Comparison of ENCODE assay signal across 8 cellular contexts in genomic region chr1:9234223-9235122, GRCh38. TPM values are rescaled to one million over a fixed set of nuclear protein-coding genes. Genes with fewer than 3 reads are reported as not detected.
DNase-seq lines count a peak whose midpoint lies in the region; ATAC-seq and TF ChIP-seq lines count a peak whose summit lies in the region.

Gene H6PD, plus strand, starts transcription at chr1:9234774. Its CDS starts 10,161 bp downstream, at chr1:9244935.

- no peaks in the 10 kb centered on the region for H3K36me3 ChIP-seq in duodenal mucosa (ENCODE audit: control insufficient read depth in 1 of 2, insufficient read depth in 2 of 2, low read length in 2 of 2)
- no peaks in the 10 kb centered on the region for H3K36me3 ChIP-seq in lower lobe of right lung

- peak within 1 kb of the TSS; percentile 60 for H3K4me3 ChIP-seq in AG09309 (ENCODE audit: control insufficient read depth, low read depth, low read length)
- H3K4me3 ChIP-seq in duodenal mucosa (ENCODE audit: low read depth in 1 of 2, low read length in 2 of 2), result peak within 1 kb of the TSS; percentile 84 to 91
- H3K4me3 ChIP-seq in lower lobe of right lung, result peak within 1 kb of the TSS; percentile 64

- H3K4me1 ChIP-seq in duodenal mucosa (ENCODE audit: control insufficient read depth in 1 of 2, insufficient read depth in 2 of 2, low read length in 2 of 2) (peaks cover 27 to 33% of the 10 kb centered on the region in 2 donors), lower lobe of right lung (peaks cover 60% of the 10 kb centered on the region)

- H3K9ac ChIP-seq in duodenal mucosa (ENCODE audit: low read depth in 1 of 2, low read length in 2 of 2), result peak within 1 kb of the TSS; percentile 88 to 97

- peak; percentile 71 for TF ChIP-seq CTCF in AG09309 (IDR thresholded peaks at IDR 0.05; ENCODE audit: control insufficient read depth, insufficient read depth, low read depth, low read length, missing control alignments)
- peak; percentile 58 for TF ChIP-seq CTCF in lower lobe of right lung (IDR thresholded peaks at IDR 0.05)

- no peak for DNase-seq in AG09309 (ENCODE audit: low read depth)
- DNase-seq in NCI-H510A (lab: John Stamatoyannopoulos, UW), result peak; percentile 98
- peak; percentile 73 to 76 for DNase-seq in activated CD4-positive, alpha-beta T cell treated with anti-CD3 and anti-CD28 coated beads, Interleukin-2, amount 50 U/mL, for 48 hours
- DNase-seq in lower lobe of right lung, result peak; percentile 93
- peak; percentile 38 to 67 (median 41) for DNase-seq in stimulated activated CD4-positive, alpha-beta T cell treated with anti-CD3 and anti-CD28 coated beads, TNF-alpha, amount 100 ng/mL, for 24 hours (ENCODE audit: low read depth in 3 of 3)

- H3K27ac ChIP-seq in duodenal mucosa (ENCODE audit: low read depth, low read length) (peak within 1 kb of the TSS; percentile 89), lower lobe of right lung (peak within 1 kb of the TSS; percentile 95)

- ATAC-seq in GM18519 (IDR thresholded peaks at IDR 0.05; ENCODE audit: low FRiP score, unreplicated experiment) (peak; percentile 49), HG03039 (IDR thresholded peaks at IDR 0.05; ENCODE audit: unreplicated experiment) (peak; percentile 71), lower lobe of right lung (peak; percentile 86 to 93)

- H3K9me3 ChIP-seq in duodenal mucosa (ENCODE audit: control insufficient read depth in 1 of 2, low read length in 2 of 2) (no peaks in the 10 kb centered on the region), lower lobe of right lung (no peaks in the 10 kb centered on the region)

- H3K27me3 ChIP-seq in duodenal mucosa (ENCODE audit: control insufficient read depth in 1 of 2, insufficient read depth in 2 of 2, low read length in 2 of 2) (no peaks in the 10 kb centered on the region), lower lobe of right lung (ENCODE audit: low read depth) (no peaks in the 10 kb centered on the region)

- intact Hi-C loops in lower lobe of right lung (cut with DNase I), result no loop called here

RNA-seq across cellular contexts. Expression of gene H6PD, which starts in this region (rescaled TPM):
- total RNA-seq in lower lobe of right lung, result 40.7 TPM
